Comparison of ENCODE assay signal across 14 cellular contexts in genomic region chr5:139383993-139384590, GRCh38. TPM values are rescaled to one million over a fixed set of nuclear protein-coding genes. Genes with fewer than 3 reads are reported as not detected.
DNase-seq lines count a peak whose midpoint lies in the region; ATAC-seq and TF ChIP-seq lines count a peak whose summit lies in the region.
"Had no signal": no experiment of that assay in that cellular context is flagged by ENCODE, and none has a peak within 500 bp of the region (broad histone marks: within the 10 kb centered on the region; RNA-seq: fewer than 3 reads in every experiment).

No MANE protein-coding gene starts in this region.

- no peak for ATAC-seq in WTC11

- peaks cover 35% of the 10 kb centered on the region for H3K4me1 Mint-ChIP-seq in T-helper 1 cell treated with Interleukin-12 subunit alpha and Interleukin-12 subunit beta and Interleukin-4 antibody, amounts not matched to agents 30 μg/mL and 1 μg/mL, for 36 hours (ENCODE audit: low read depth)
- H3K4me1 Mint-ChIP-seq in glutamatergic neuron (ENCODE audit: low read depth, unreplicated experiment) (no peaks in the 10 kb centered on the region), WTC11 (peaks cover 21% of the 10 kb centered on the region)

- H3K9me3 Mint-ChIP-seq in T-helper 1 cell treated with Interleukin-12 subunit alpha and Interleukin-12 subunit beta and Interleukin-4 antibody, amounts not matched to agents 30 μg/mL and 1 μg/mL, for 36 hours: no peaks in the 10 kb centered on the region
- H3K9me3 Mint-ChIP-seq in glutamatergic neuron (ENCODE audit: unreplicated experiment): no peaks in the 10 kb centered on the region
- H3K9me3 Mint-ChIP-seq in WTC11: no peaks in the 10 kb centered on the region

- no peaks in the 10 kb centered on the region for H3K9me3 ChIP-seq in spleen
- H3K9me3 ChIP-seq: ovary had no signal

- CTCF ChIA-PET in WTC11 (lab: Charles Lee): no interaction called here

- TF ChIP-seq CTCF in glutamatergic neuron (IDR thresholded peaks at IDR 0.05; ENCODE audit: partially characterized antibody, unreplicated experiment) (no peak), spleen (IDR thresholded peaks at IDR 0.05 in 8 of 11, conservative IDR thresholded peaks at IDR 0.05 in 3 of 11) (no peak), WTC11 (IDR thresholded peaks at IDR 0.05) (no peak)

- H3K27me3 Mint-ChIP-seq in T-helper 1 cell treated with Interleukin-12 subunit alpha and Interleukin-12 subunit beta and Interleukin-4 antibody, amounts not matched to agents 30 μg/mL and 1 μg/mL, for 36 hours (ENCODE audit: low read depth): no peaks in the 10 kb centered on the region
- H3K27me3 Mint-ChIP-seq in glutamatergic neuron (ENCODE audit: unreplicated experiment) (peaks cover 14% of the 10 kb centered on the region), WTC11 (ENCODE audit: low read depth) (peaks cover 8% of the 10 kb centered on the region; the same call in 1 of the 2 replicates)

- H3K36me3 Mint-ChIP-seq in T-helper 1 cell treated with Interleukin-12 subunit alpha and Interleukin-12 subunit beta and Interleukin-4 antibody, amounts not matched to agents 30 μg/mL and 1 μg/mL, for 36 hours (ENCODE audit: low read depth): peaks cover 2% of the 10 kb centered on the region
- H3K36me3 Mint-ChIP-seq in glutamatergic neuron (ENCODE audit: unreplicated experiment): no peaks in the 10 kb centered on the region
- H3K36me3 Mint-ChIP-seq in WTC11: no peaks in the 10 kb centered on the region

- peak overlapping the region; percentile 98 for H3K27ac Mint-ChIP-seq in T-helper 1 cell treated with Interleukin-12 subunit alpha and Interleukin-12 subunit beta and Interleukin-4 antibody, amounts not matched to agents 30 μg/mL and 1 μg/mL, for 36 hours
- peak overlapping the region; percentile 2 for H3K27ac Mint-ChIP-seq in glutamatergic neuron (ENCODE audit: unreplicated experiment)
- no peak overlapping the region for H3K27ac Mint-ChIP-seq in WTC11

- no peak for TF ChIP-seq POLR2A in spleen (IDR thresholded peaks at IDR 0.05)

- no peaks in the 10 kb centered on the region for H3K27me3 ChIP-seq in spleen (replicated peaks in 1 of 7)
- H3K27me3 ChIP-seq: ovary had no signal

- intact Hi-C loops in spleen (cut with DNase I; ENCODE audit: low total_unique reads): loop anchor here (10.0 kb wide), 1 partner anchor 89 kb away; the partner anchor contains the start of gene MATR3

- H3K4me3 Mint-ChIP-seq in T-helper 1 cell treated with Interleukin-12 subunit alpha and Interleukin-12 subunit beta and Interleukin-4 antibody, amounts not matched to agents 30 μg/mL and 1 μg/mL, for 36 hours: peak overlapping the region; percentile 82
- no peak overlapping the region for H3K4me3 Mint-ChIP-seq in glutamatergic neuron (ENCODE audit: unreplicated experiment)
- no peak overlapping the region for H3K4me3 Mint-ChIP-seq in WTC11

- H3K27ac ChIP-seq in spleen: peak overlapping the region in 6 of 8 donors; percentile 71 to 91 (median 80)
- H3K27ac ChIP-seq: 22Rv1 had no signal

- DNase-seq in T-helper 1 cell: no peak
- peak; percentile 37 for DNase-seq in RPMI8226
- DNase-seq in glutamatergic neuron: no peak
- peak; percentile 76 for DNase-seq in spleen
- DNase-seq in SW 1271 (lab: John Stamatoyannopoulos, UW): no peak
- DNase-seq in WTC11 (ENCODE audit: low spot score): no peak
- DNase-seq in middle frontal gyrus (ENCODE audit: extremely low spot score, low spot score): no peak
- DNase-seq: erythroblast, H7, NCI-H1092 treated with DMSO at 0.1 percent for 48 hours had no signal

- H3K4me3 ChIP-seq in spleen: no peak overlapping the region
- H3K4me3 ChIP-seq: ovary had no signal

- 86 to 99% (median 98%) methylated on average over 6 to 7 of the region's 7 CpGs for WGBS in spleen, 5 donors

- no peaks in the 10 kb centered on the region for H3K36me3 ChIP-seq in spleen
- H3K36me3 ChIP-seq: ovary had no signal

- H3K4me1 ChIP-seq in spleen: peaks cover 28 to 74% (median 52%) of the 10 kb centered on the region in 6 donors

- POLR2A ChIA-PET in WTC11 (lab: Charles Lee): no interaction called here

TF ChIP-seq in WTC11, 78 proteins besides CTCF, POLR2A, EP300 and RAD21:
- TF ChIP-seq ETV6 (CRISPR knock-in tag; IDR thresholded peaks at IDR 0.05) (no peak), NR3C1 (CRISPR knock-in tag; conservative IDR thresholded peaks at IDR 0.05; ENCODE audit: low read depth) (no peak), NFE2L1 (CRISPR knock-in tag; IDR thresholded peaks at IDR 0.05) (no peak), RELA (CRISPR knock-in tag; IDR thresholded peaks at IDR 0.05; ENCODE audit: borderline replicate concordance) (no peak), PRRX2 (CRISPR knock-in tag; IDR thresholded peaks at IDR 0.05) (no peak), GTF2I (CRISPR knock-in tag; conservative IDR thresholded peaks at IDR 0.05) (no peak), ZNF671 (CRISPR knock-in tag; IDR thresholded peaks at IDR 0.05) (no peak), ATF1 (CRISPR knock-in tag; IDR thresholded peaks at IDR 0.05) (no peak), OVOL2 (CRISPR knock-in tag; IDR thresholded peaks at IDR 0.05; ENCODE audit: borderline replicate concordance) (no peak), CDX4 (CRISPR knock-in tag; IDR thresholded peaks at IDR 0.05; ENCODE audit: borderline replicate concordance) (no peak), SMAD3 (CRISPR knock-in tag; IDR thresholded peaks at IDR 0.05; ENCODE audit: borderline replicate concordance) (no peak), CBFB (CRISPR knock-in tag; IDR thresholded peaks at IDR 0.05; ENCODE audit: low read depth) (no peak), NFYB (CRISPR knock-in tag; conservative IDR thresholded peaks at IDR 0.05; ENCODE audit: low read depth) (no peak), SP1 (CRISPR knock-in tag; conservative IDR thresholded peaks at IDR 0.05) (no peak), ZNF396 (CRISPR knock-in tag; IDR thresholded peaks at IDR 0.05; ENCODE audit: borderline replicate concordance) (no peak)
- TF ChIP-seq, protein P1, sequence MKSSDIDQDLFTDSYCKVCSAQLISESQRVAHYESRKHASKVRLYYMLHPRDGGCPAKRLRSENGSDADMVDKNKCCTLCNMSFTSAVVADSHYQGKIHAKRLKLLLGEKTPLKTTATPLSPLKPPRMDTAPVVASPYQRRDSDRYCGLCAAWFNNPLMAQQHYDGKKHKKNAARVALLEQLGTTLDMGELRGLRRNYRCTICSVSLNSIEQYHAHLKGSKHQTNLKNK (CRISPR knock-in tag; IDR thresholded peaks at IDR 0.05): no peak
- TF ChIP-seq, protein P2, sequence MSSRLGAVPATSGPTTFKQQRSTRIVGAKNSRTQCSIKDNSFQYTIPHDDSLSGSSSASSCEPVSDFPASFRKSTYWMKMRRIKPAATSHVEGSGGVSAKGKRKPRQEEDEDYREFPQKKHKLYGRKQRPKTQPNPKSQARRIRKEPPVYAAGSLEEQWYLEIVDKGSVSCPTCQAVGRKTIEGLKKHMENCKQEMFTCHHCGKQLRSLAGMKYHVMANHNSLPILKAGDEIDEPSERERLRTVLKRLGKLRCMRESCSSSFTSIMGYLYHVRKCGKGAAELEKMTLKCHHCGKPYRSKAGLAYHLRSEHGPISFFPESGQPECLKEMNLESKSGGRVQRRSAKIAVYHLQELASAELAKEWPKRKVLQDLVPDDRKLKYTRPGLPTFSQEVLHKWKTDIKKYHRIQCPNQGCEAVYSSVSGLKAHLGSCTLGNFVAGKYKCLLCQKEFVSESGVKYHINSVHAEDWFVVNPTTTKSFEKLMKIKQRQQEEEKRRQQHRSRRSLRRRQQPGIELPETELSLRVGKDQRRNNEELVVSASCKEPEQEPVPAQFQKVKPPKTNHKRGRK (CRISPR knock-in tag; IDR thresholded peaks at IDR 0.05; ENCODE audit: borderline replicate concordance): no peak
- TF ChIP-seq, protein P3, sequence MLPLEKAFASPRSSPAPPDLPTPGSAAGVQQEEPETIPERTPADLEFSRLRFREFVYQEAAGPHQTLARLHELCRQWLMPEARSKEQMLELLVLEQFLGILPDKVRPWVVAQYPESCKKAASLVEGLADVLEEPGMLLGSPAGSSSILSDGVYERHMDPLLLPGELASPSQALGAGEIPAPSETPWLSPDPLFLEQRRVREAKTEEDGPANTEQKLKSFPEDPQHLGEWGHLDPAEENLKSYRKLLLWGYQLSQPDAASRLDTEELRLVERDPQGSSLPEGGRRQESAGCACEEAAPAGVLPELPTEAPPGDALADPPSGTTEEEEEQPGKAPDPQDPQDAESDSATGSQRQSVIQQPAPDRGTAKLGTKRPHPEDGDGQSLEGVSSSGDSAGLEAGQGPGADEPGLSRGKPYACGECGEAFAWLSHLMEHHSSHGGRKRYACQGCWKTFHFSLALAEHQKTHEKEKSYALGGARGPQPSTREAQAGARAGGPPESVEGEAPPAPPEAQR (CRISPR knock-in tag; IDR thresholded peaks at IDR 0.05): no peak
TF ChIP-seq in WTC11: peak in this region for 0.

RNA-seq across cellular contexts. Expression of gene SLC23A1, which starts 1.0 kb away (rescaled TPM):
- total RNA-seq in glutamatergic neuron (ENCODE audit: unreplicated experiment) (not detected), spleen (1 to 10 TPM in 4 of 7 donors, under 1 TPM in 2, not detected in 1; 0.28 to 2.4 (median 1.6) TPM), WTC11 (2021) (not detected in 3 replicates)
- 1 to 10 TPM in 1 of 3 donors, under 1 TPM in 2; 0.87 to 1.2 (median 0.89) TPM for polyA plus RNA-seq in spleen
- total RNA-seq: aorta, H7 had no signal

RNA-seq across cellular contexts. Expression of gene MZB1, which starts 5.6 kb away (rescaled TPM):
- total RNA-seq in glutamatergic neuron (ENCODE audit: unreplicated experiment) (not detected), spleen (100 to 1,000 TPM in 3 of 7 donors, 10 to 100 TPM in 4; 72.6 to 273 (median 97.8) TPM), WTC11 (2021) (0.85 to 1.8 TPM (median 1.1 TPM) in 3 replicates)
- polyA plus RNA-seq in spleen: 100 to 1,000 TPM; 114 to 179 (median 144) TPM
- total RNA-seq: H7 had no signal

RNA-seq across cellular contexts. Expression of gene PROB1, which starts 10.8 kb away (rescaled TPM):
- total RNA-seq in glutamatergic neuron (ENCODE audit: unreplicated experiment): 1.3 TPM
- total RNA-seq in spleen: 1 to 10 TPM; 1.1 to 3.2 (median 2.3) TPM
- 1 to 10 TPM in 1 of 3 donors, under 1 TPM in 2; 0.33 to 1.3 (median 0.99) TPM for polyA plus RNA-seq in spleen
- 2.5 to 3.3 TPM (median 3.2 TPM) in 3 replicates for total RNA-seq in WTC11 (2021)

RNA-seq across cellular contexts. Expression of gene SPATA24, which starts 19.8 kb away (rescaled TPM):
- total RNA-seq in glutamatergic neuron (ENCODE audit: unreplicated experiment) (6.2 TPM), spleen (1 to 10 TPM; 2.1 to 7.6 (median 3.7) TPM), WTC11 (2021) (12.9 to 13.9 TPM (median 13.2 TPM) in 3 replicates)
- polyA plus RNA-seq in spleen: 1 to 10 TPM; 8.5 to 9.5 (median 9.0) TPM

RNA-seq across cellular contexts. Expression of gene PAIP2, which starts 42.4 kb away (rescaled TPM):
- total RNA-seq in glutamatergic neuron (ENCODE audit: unreplicated experiment) (128 TPM), spleen (100 to 1,000 TPM in 2 of 7 donors, 10 to 100 TPM in 5; 73.2 to 117 (median 86.4) TPM), WTC11 (2021) (122 to 126 TPM (median 126 TPM) in 3 replicates)
- 100 to 1,000 TPM in 2 of 3 donors, 10 to 100 TPM in 1; 90.6 to 119 (median 117) TPM for polyA plus RNA-seq in spleen

Comparison
In these comparisons a context has a peak if more than half of its experiments do, and no peak if none do; other contexts are left out.
1. DNase-seq: peak in RPMI8226 (single experiment) and spleen (single experiment); none in T-helper 1 cell (0 of 5), glutamatergic neuron (single experiment), SW 1271 (0 of 2), WTC11 (single experiment) and middle frontal gyrus (single experiment).
2. RNA of gene MZB1, which starts 5.6 kb away (total RNA-seq): 72.6 to 273 TPM in spleen; 0.85 to 1.8 TPM in WTC11 and not detected in glutamatergic neuron (single experiment); every median in the first group is over 10 times any median in the second.